In the genomic region with DNA sequence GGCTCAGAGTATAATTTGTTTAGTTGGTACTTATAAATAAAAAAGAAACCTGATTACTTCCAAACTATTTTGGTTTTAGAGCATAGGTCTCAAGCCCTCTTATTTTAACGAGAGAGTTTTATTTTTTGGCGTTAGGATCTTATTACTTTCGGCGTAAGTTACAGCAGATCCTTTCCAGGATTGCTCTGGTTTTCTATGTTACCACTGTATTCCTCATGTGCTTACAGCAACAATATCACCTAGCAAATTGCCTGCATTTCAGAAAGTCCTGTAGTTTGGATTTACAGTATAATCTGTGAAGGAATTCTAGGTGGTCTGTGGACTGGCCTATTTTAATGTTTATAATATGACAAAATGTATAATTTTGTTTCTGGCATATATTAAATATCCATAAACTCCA, we compare ENCODE assay signal across 2 cellular contexts.
TF ChIP-seq lines count a peak whose summit lies in the region.

No MANE protein-coding gene starts in this region.

TF ChIP-seq in liver, 16 proteins besides CTCF, POLR2A, EP300 and RAD21 (continued from another document):
- TF ChIP-seq REST (IDR thresholded peaks at IDR 0.05) = no peak
- TF ChIP-seq HNF4A (conservative IDR thresholded peaks at IDR 0.05) = no peak
- TF ChIP-seq YY1 (IDR thresholded peaks at IDR 0.05) = no peak
- no peak for TF ChIP-seq JUND (IDR thresholded peaks at IDR 0.05)
- TF ChIP-seq GABPA (IDR thresholded peaks at IDR 0.05 in 1 of 2, conservative IDR thresholded peaks at IDR 0.05 in 1 of 2) = no peak
- TF ChIP-seq, protein P1, sequence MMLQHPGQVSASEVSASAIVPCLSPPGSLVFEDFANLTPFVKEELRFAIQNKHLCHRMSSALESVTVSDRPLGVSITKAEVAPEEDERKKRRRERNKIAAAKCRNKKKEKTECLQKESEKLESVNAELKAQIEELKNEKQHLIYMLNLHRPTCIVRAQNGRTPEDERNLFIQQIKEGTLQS (IDR thresholded peaks at IDR 0.05) = no peak
- no peak for TF ChIP-seq MAX (IDR thresholded peaks at IDR 0.05)
- no peak for TF ChIP-seq SP1 (IDR thresholded peaks at IDR 0.05)
- no peak for TF ChIP-seq HNF4G (IDR thresholded peaks at IDR 0.05)
- TF ChIP-seq FOXA2 (IDR thresholded peaks at IDR 0.05) = no peak

TF ChIP-seq in HepG2, 621 proteins besides CTCF, POLR2A, EP300 and RAD21:
- no peak for TF ChIP-seq ZNF318 (CRISPR knock-in tag; IDR thresholded peaks at IDR 0.05)
- TF ChIP-seq, protein P2, sequence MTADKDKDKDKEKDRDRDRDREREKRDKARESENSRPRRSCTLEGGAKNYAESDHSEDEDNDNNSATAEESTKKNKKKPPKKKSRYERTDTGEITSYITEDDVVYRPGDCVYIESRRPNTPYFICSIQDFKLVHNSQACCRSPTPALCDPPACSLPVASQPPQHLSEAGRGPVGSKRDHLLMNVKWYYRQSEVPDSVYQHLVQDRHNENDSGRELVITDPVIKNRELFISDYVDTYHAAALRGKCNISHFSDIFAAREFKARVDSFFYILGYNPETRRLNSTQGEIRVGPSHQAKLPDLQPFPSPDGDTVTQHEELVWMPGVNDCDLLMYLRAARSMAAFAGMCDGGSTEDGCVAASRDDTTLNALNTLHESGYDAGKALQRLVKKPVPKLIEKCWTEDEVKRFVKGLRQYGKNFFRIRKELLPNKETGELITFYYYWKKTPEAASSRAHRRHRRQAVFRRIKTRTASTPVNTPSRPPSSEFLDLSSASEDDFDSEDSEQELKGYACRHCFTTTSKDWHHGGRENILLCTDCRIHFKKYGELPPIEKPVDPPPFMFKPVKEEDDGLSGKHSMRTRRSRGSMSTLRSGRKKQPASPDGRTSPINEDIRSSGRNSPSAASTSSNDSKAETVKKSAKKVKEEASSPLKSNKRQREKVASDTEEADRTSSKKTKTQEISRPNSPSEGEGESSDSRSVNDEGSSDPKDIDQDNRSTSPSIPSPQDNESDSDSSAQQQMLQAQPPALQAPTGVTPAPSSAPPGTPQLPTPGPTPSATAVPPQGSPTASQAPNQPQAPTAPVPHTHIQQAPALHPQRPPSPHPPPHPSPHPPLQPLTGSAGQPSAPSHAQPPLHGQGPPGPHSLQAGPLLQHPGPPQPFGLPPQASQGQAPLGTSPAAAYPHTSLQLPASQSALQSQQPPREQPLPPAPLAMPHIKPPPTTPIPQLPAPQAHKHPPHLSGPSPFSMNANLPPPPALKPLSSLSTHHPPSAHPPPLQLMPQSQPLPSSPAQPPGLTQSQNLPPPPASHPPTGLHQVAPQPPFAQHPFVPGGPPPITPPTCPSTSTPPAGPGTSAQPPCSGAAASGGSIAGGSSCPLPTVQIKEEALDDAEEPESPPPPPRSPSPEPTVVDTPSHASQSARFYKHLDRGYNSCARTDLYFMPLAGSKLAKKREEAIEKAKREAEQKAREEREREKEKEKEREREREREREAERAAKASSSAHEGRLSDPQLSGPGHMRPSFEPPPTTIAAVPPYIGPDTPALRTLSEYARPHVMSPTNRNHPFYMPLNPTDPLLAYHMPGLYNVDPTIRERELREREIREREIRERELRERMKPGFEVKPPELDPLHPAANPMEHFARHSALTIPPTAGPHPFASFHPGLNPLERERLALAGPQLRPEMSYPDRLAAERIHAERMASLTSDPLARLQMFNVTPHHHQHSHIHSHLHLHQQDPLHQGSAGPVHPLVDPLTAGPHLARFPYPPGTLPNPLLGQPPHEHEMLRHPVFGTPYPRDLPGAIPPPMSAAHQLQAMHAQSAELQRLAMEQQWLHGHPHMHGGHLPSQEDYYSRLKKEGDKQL (CRISPR knock-in tag; IDR thresholded peaks at IDR 0.05; ENCODE audit: low read depth) = no peak
- no peak for TF ChIP-seq EEA1 (CRISPR knock-in tag; IDR thresholded peaks at IDR 0.05; ENCODE audit: borderline replicate concordance)
- TF ChIP-seq, protein P3, sequence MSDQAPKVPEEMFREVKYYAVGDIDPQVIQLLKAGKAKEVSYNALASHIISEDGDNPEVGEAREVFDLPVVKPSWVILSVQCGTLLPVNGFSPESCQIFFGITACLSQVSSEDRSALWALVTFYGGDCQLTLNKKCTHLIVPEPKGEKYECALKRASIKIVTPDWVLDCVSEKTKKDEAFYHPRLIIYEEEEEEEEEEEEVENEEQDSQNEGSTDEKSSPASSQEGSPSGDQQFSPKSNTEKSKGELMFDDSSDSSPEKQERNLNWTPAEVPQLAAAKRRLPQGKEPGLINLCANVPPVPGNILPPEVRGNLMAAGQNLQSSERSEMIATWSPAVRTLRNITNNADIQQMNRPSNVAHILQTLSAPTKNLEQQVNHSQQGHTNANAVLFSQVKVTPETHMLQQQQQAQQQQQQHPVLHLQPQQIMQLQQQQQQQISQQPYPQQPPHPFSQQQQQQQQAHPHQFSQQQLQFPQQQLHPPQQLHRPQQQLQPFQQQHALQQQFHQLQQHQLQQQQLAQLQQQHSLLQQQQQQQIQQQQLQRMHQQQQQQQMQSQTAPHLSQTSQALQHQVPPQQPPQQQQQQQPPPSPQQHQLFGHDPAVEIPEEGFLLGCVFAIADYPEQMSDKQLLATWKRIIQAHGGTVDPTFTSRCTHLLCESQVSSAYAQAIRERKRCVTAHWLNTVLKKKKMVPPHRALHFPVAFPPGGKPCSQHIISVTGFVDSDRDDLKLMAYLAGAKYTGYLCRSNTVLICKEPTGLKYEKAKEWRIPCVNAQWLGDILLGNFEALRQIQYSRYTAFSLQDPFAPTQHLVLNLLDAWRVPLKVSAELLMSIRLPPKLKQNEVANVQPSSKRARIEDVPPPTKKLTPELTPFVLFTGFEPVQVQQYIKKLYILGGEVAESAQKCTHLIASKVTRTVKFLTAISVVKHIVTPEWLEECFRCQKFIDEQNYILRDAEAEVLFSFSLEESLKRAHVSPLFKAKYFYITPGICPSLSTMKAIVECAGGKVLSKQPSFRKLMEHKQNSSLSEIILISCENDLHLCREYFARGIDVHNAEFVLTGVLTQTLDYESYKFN (CRISPR knock-in tag; conservative IDR thresholded peaks at IDR 0.05) = no peak
- no peak for TF ChIP-seq ZKSCAN8 (CRISPR knock-in tag; IDR thresholded peaks at IDR 0.05; ENCODE audit: borderline replicate concordance)
- no peak for TF ChIP-seq ZSCAN31 (CRISPR knock-in tag; IDR thresholded peaks at IDR 0.05; ENCODE audit: low read depth)
- no peak for TF ChIP-seq FOSL2 (CRISPR knock-in tag; IDR thresholded peaks at IDR 0.05)
- TF ChIP-seq ZHX1 (CRISPR knock-in tag; IDR thresholded peaks at IDR 0.05; ENCODE audit: low read depth) = no peak
- no peak for TF ChIP-seq MZF1 (CRISPR knock-in tag; IDR thresholded peaks at IDR 0.05; ENCODE audit: borderline replicate concordance)
- TF ChIP-seq ZNF552 (CRISPR knock-in tag; IDR thresholded peaks at IDR 0.05; ENCODE audit: borderline replicate concordance) = no peak
- TF ChIP-seq, protein P4, sequence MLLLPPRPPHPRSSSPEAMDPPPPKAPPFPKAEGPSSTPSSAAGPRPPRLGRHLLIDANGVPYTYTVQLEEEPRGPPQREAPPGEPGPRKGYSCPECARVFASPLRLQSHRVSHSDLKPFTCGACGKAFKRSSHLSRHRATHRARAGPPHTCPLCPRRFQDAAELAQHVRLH (CRISPR knock-in tag; IDR thresholded peaks at IDR 0.05; ENCODE audit: borderline replicate concordance, low read depth) = no peak
- no peak for TF ChIP-seq ZNF609 (CRISPR knock-in tag; IDR thresholded peaks at IDR 0.05; ENCODE audit: borderline replicate concordance)
